8 cellular contexts compared by ENCODE assay signal in genomic region chr4:56799824-56800756, GRCh38. TPM values are rescaled to one million over a fixed set of nuclear protein-coding genes. Genes with fewer than 3 reads are reported as not detected.
DNase-seq lines count a peak whose midpoint lies in the region; ATAC-seq and TF ChIP-seq lines count a peak whose summit lies in the region.

No MANE protein-coding gene starts in this region.

- H3K4me3 ChIP-seq in Peyer's patch, result peak overlapping the region; percentile 48 to 66 (median 56)
- peak overlapping the region; percentile 42 to 91 (median 66) for H3K4me3 ChIP-seq in fibroblast of lung (replicated peaks in 1 of 4; ENCODE audit: control extremely low read depth in 1 of 4, insufficient read depth in 1 of 4, low read depth in 3 of 4, low read length in 4 of 4)

- peak; percentile 92 for ATAC-seq in GM21717 (IDR thresholded peaks at IDR 0.05; ENCODE audit: unreplicated experiment)
- ATAC-seq in naive thymus-derived CD8-positive, alpha-beta T cell, result peak; percentile 97 to 99
- peak; percentile 87 to 88 for ATAC-seq in stimulated activated naive B cell treated with anti-CD40 and anti-IgM and Interleukin-4, amounts not matched to agents 10 μg/mL and 1 μg/mL and 100 μg/mL, for 72 hours (replicated peaks)

- peak overlapping the region; percentile 71 for H2AFZ ChIP-seq in fibroblast of lung (ENCODE audit: low read length)

- POLR2A ChIA-PET in naive thymus-derived CD8-positive, alpha-beta T cell (lab: Charles Lee), result interaction anchor here (0.7 to 2.1 kb wide), 7 partner anchors 18 to 364 kb away, joined by 3 to 18 read pairs (median 5); partner anchors contain the start of genes PAICS, PPAT and SPINK2

- no peaks in the 10 kb centered on the region for H3K36me3 Mint-ChIP-seq in naive thymus-derived CD8-positive, alpha-beta T cell
- no peaks in the 10 kb centered on the region for H3K36me3 Mint-ChIP-seq in stimulated activated naive B cell treated with anti-CD40 and anti-IgM and Interleukin-4, amounts not matched to agents 10 μg/mL and 1 μg/mL and 100 μg/mL, for 72 hours

- no peaks in the 10 kb centered on the region for H3K9me3 ChIP-seq in Peyer's patch
- no peaks in the 10 kb centered on the region for H3K9me3 ChIP-seq in fibroblast of lung (ENCODE audit: control insufficient read depth, insufficient read depth, low read depth, low read length)

- no peaks in the 10 kb centered on the region for H3K9me3 Mint-ChIP-seq in naive thymus-derived CD8-positive, alpha-beta T cell
- H3K9me3 Mint-ChIP-seq in stimulated activated naive B cell treated with anti-CD40 and anti-IgM and Interleukin-4, amounts not matched to agents 10 μg/mL and 1 μg/mL and 100 μg/mL, for 72 hours, result no peaks in the 10 kb centered on the region

- DNase-seq in DMS53 (lab: John Stamatoyannopoulos, UW), result peak; percentile 84
- DNase-seq in KBM-7, result peak; percentile 87
- DNase-seq in Peyer's patch, result peak; percentile 81 to 95 (median 91)
- peak; percentile 70 for DNase-seq in activated T-helper 1 cell treated with Interleukin-2 at 50 U/mL for 16 hours (ENCODE audit: low read depth)
- peak; percentile 81 to 89 for DNase-seq in fibroblast of lung (ENCODE audit: low read depth in 2 of 2)
- DNase-seq in naive thymus-derived CD8-positive, alpha-beta T cell, result peak; percentile 62 to 89 (median 78)
- peak; percentile 75 for DNase-seq in stimulated activated naive B cell treated with anti-CD40 and anti-IgM and Interleukin-4, amounts not matched to agents 10 μg/mL and 1 μg/mL and 100 μg/mL, for 72 hours

- H3K4me3 Mint-ChIP-seq in naive thymus-derived CD8-positive, alpha-beta T cell, result peak overlapping the region; percentile 86 to 100 (median 94)
- H3K4me3 Mint-ChIP-seq in stimulated activated naive B cell treated with anti-CD40 and anti-IgM and Interleukin-4, amounts not matched to agents 10 μg/mL and 1 μg/mL and 100 μg/mL, for 72 hours, result peak overlapping the region; percentile 89 to 91

- peak; percentile 50 to 97 (median 89) for TF ChIP-seq CTCF in Peyer's patch (IDR thresholded peaks at IDR 0.05)
- peak; percentile 97 to 98 for TF ChIP-seq CTCF in fibroblast of lung (conservative IDR thresholded peaks at IDR 0.05 in 1 of 2, IDR thresholded peaks at IDR 0.05 in 1 of 2; ENCODE audit: low read depth in 1 of 2, low read length in 2 of 2)

- H3K36me3 ChIP-seq in Peyer's patch (no peaks in the 10 kb centered on the region), fibroblast of lung (ENCODE audit: control insufficient read depth, insufficient read depth, low read length) (no peaks in the 10 kb centered on the region)

- peak overlapping the region; percentile 18 for H3K9ac ChIP-seq in fibroblast of lung (ENCODE audit: insufficient read depth, low read length)

- H3K4me2 ChIP-seq in fibroblast of lung (ENCODE audit: extremely low read depth, insufficient read depth, low read length), result peak overlapping the region; percentile 67

- no peak for TF ChIP-seq POLR2A in Peyer's patch (IDR thresholded peaks at IDR 0.05)

- H3K27ac Mint-ChIP-seq in naive thymus-derived CD8-positive, alpha-beta T cell, result peak overlapping the region; percentile 83 to 97 (median 91)
- H3K27ac Mint-ChIP-seq in stimulated activated naive B cell treated with anti-CD40 and anti-IgM and Interleukin-4, amounts not matched to agents 10 μg/mL and 1 μg/mL and 100 μg/mL, for 72 hours, result peak overlapping the region; percentile 80

- H3K27ac ChIP-seq in Peyer's patch (peak overlapping the region; percentile 64 to 75 (median 74)), fibroblast of lung (ENCODE audit: insufficient read depth, low read length) (peak overlapping the region; percentile 48)

- H3K27me3 ChIP-seq in Peyer's patch (no peaks in the 10 kb centered on the region), fibroblast of lung (ENCODE audit: control insufficient read depth, insufficient read depth, low read length) (no peaks in the 10 kb centered on the region)

- peaks cover 11 to 38% (median 27%) of the 10 kb centered on the region in 4 donors for H3K4me1 Mint-ChIP-seq in naive thymus-derived CD8-positive, alpha-beta T cell
- peaks cover 9 to 29% of the 10 kb centered on the region in 2 donors for H3K4me1 Mint-ChIP-seq in stimulated activated naive B cell treated with anti-CD40 and anti-IgM and Interleukin-4, amounts not matched to agents 10 μg/mL and 1 μg/mL and 100 μg/mL, for 72 hours

- H3K79me2 ChIP-seq in fibroblast of lung (ENCODE audit: control insufficient read depth, insufficient read depth, low read length), result no peaks in the 10 kb centered on the region

- no peaks in the 10 kb centered on the region for H4K20me1 ChIP-seq in fibroblast of lung (ENCODE audit: control insufficient read depth, extremely low read depth, insufficient read depth, low read length)

- no peaks in the 10 kb centered on the region for H3K27me3 Mint-ChIP-seq in naive thymus-derived CD8-positive, alpha-beta T cell
- H3K27me3 Mint-ChIP-seq in stimulated activated naive B cell treated with anti-CD40 and anti-IgM and Interleukin-4, amounts not matched to agents 10 μg/mL and 1 μg/mL and 100 μg/mL, for 72 hours, result no peaks in the 10 kb centered on the region

- in situ Hi-C loops in KBM-7 (cut with MboI; ENCODE audit: low pct_unique_long_range_greater_than_20kb, low sequenced_read_pairs), result no loop called here

- H3K4me1 ChIP-seq in Peyer's patch (peaks cover 0 to 4% (median 0%) of the 10 kb centered on the region in 4 donors), fibroblast of lung (ENCODE audit: control insufficient read depth, extremely low read depth, insufficient read depth, low read length) (no peaks in the 10 kb centered on the region)

RNA-seq across cellular contexts. Expression of gene SPINK2, which starts 21.4 kb away (rescaled TPM):
- total RNA-seq in Peyer's patch, result not detected
- total RNA-seq in fibroblast of lung, result not detected in 2 replicates
- polyA plus RNA-seq in fibroblast of lung, result not detected in 2 replicates
- polyA plus RNA-seq in fibroblast of lung (2012), result not detected in 2 replicates
- polyA minus RNA-seq in fibroblast of lung (ENCODE audit: low replicate concordance), result not detected in 2 replicates
- 10 to 100 TPM; 26.8 to 34.9 TPM for total RNA-seq in naive thymus-derived CD8-positive, alpha-beta T cell
- polyA plus RNA-seq in naive thymus-derived CD8-positive, alpha-beta T cell, result 100 to 1,000 TPM in 2 of 3 donors, 10 to 100 TPM in 1; 67.3 to 155 (median 119) TPM

Comparison
In these comparisons a context has a peak if more than half of its experiments do, and no peak if none do; other contexts are left out.
1. Peak in every context shown above with its lines: DNase-seq, ATAC-seq, H3K4me3 ChIP-seq and H3K27ac ChIP-seq.
2. RNA of gene SPINK2, which starts 21.4 kb away (total RNA-seq): 26.8 to 34.9 TPM in naive thymus-derived CD8-positive, alpha-beta T cell; not detected in Peyer's patch and not detected in fibroblast of lung; every median in the first group is over 10 times any median in the second.